8 cellular contexts compared by ENCODE assay signal in genomic region chr12:108514468-108514972, GRCh38. TPM values are rescaled to one million over a fixed set of nuclear protein-coding genes. Genes with fewer than 3 reads are reported as not detected.
DNase-seq lines count a peak whose midpoint lies in the region; ATAC-seq, FAIRE-seq and TF ChIP-seq lines count a peak whose summit lies in the region.

No MANE protein-coding gene starts in this region.

- no peak for TF ChIP-seq CTCF in MM.1S (IDR thresholded peaks at IDR 0.05; ENCODE audit: low read length)
- no peak for TF ChIP-seq CTCF in pancreas (IDR thresholded peaks at IDR 0.05)

- WGBS in esophagus, 2 donors = 28 to 29% methylated on average over 19 of the region's 19 CpGs
- 24 to 26% methylated on average over 19 of the region's 19 CpGs for WGBS in pancreas, 2 donors

- H3F3A ChIP-seq in MM.1S (ENCODE audit: insufficient read depth, low read length) = 0 out of 2 replicates have a peak, but pooled peaks cover under 1% of the 10 kb centered on the region

- H3K36me3 ChIP-seq in MM.1S (replicated peaks; ENCODE audit: insufficient read depth, low read length) (no peaks in the 10 kb centered on the region; the same call in 1 of the 2 replicates), esophagus (ENCODE audit: control insufficient read depth in 2 of 2, insufficient read depth in 2 of 2, low read length in 1 of 2) (peaks cover 5 to 13% of the 10 kb centered on the region in 2 donors), pancreas (peaks cover 0 to 15% (median 7%) of the 10 kb centered on the region in 3 donors)

- peak; percentile 7 for ATAC-seq in GM19372 (IDR thresholded peaks at IDR 0.05; ENCODE audit: low read depth, unreplicated experiment)
- ATAC-seq in pancreas = peak in 3 of 4 donors; percentile 1 to 5 (median 2)
- ATAC-seq in GM21786 (IDR thresholded peaks at IDR 0.05; ENCODE audit: unreplicated experiment) = no peak

- H3K4me1 ChIP-seq in MM.1S (ENCODE audit: low read length) (0 out of 2 replicates have a peak, but pooled peaks cover 6% of the 10 kb centered on the region), esophagus (ENCODE audit: control insufficient read depth in 2 of 2, insufficient read depth in 2 of 2, low read length in 1 of 2) (peaks cover 6 to 13% of the 10 kb centered on the region in 2 donors), pancreas (peaks cover 0 to 8% (median 0%) of the 10 kb centered on the region in 3 donors)

- peaks cover 43% of the 10 kb centered on the region for H3K79me2 ChIP-seq in MM.1S (ENCODE audit: low read length)

- H3K9me2 ChIP-seq in MM.1S (replicated peaks; ENCODE audit: insufficient read depth, low read length) = no peaks in the 10 kb centered on the region

- intact Hi-C loops in pancreas (cut with DNase I) = no loop called here

- H3K9ac ChIP-seq in MM.1S (ENCODE audit: low read length) = no peak overlapping the region; the same call in 1 of the 2 replicates

- DNase-seq in MM.1S (peak; percentile 12), pancreas (no peak), NCI-H2081 (lab: John Stamatoyannopoulos, UW) (no peak)
- DNase-seq in stimulated activated CD4-positive, alpha-beta T cell treated with anti-CD3 and anti-CD28 coated beads, Interleukin-2, amount 100 ng/mL, for 24 hours = no peak
- DNase-seq in stimulated activated CD4-positive, alpha-beta T cell treated with anti-CD3 and anti-CD28 coated beads, Interleukin-4, amount 100 ng/mL, for 1 hour = no peak

- H4K20me1 ChIP-seq in MM.1S (ENCODE audit: insufficient read depth, low read length) = no peaks in the 10 kb centered on the region

- peak overlapping the region; percentile 57 for H3K4me3 ChIP-seq in MM.1S (ENCODE audit: low read length)
- peak overlapping the region; percentile 20 to 43 for H3K4me3 ChIP-seq in esophagus (ENCODE audit: low read depth in 1 of 2, low read length in 2 of 2)
- peak overlapping the region; percentile 18 to 98 (median 61) for H3K4me3 ChIP-seq in pancreas

- no peak for FAIRE-seq in pancreas (lab: Jason Lieb, UNC)

- H3K27ac ChIP-seq in MM.1S (ENCODE audit: low read length) (no peak overlapping the region), esophagus (ENCODE audit: low read depth in 2 of 2, low read length in 1 of 2) (no peak overlapping the region), pancreas (no peak overlapping the region)

- H3K9me3 ChIP-seq in MM.1S (replicated peaks; ENCODE audit: insufficient read depth, low read length) (no peaks in the 10 kb centered on the region), esophagus (ENCODE audit: control insufficient read depth in 2 of 2, insufficient read depth in 1 of 2, low read depth in 1 of 2, low read length in 1 of 2) (no peaks in the 10 kb centered on the region), pancreas (no peaks in the 10 kb centered on the region)

- peak overlapping the region; percentile 62; the same call in 1 of the 2 replicates for H3K4me2 ChIP-seq in MM.1S (ENCODE audit: low read depth, low read length)

- H2AFZ ChIP-seq in MM.1S (ENCODE audit: low read length) = peak overlapping the region; percentile 52

- H3K27me3 ChIP-seq in MM.1S (replicated peaks; ENCODE audit: insufficient read depth, low read length) = no peaks in the 10 kb centered on the region
- H3K27me3 ChIP-seq in esophagus (ENCODE audit: control insufficient read depth in 1 of 2, insufficient read depth in 2 of 2, low read length in 2 of 2) = no peaks in the 10 kb centered on the region
- H3K27me3 ChIP-seq in pancreas = no peaks in the 10 kb centered on the region

RNA-seq across cellular contexts. Expression of gene FICD, which starts 0.6 kb away (rescaled TPM):
- polyA plus RNA-seq in esophagus (1 to 10 TPM; 1.1 TPM), pancreas (1 to 10 TPM; 7.5 to 7.8 TPM)
- 10 to 100 TPM in 5 of 6 donors, 1 to 10 TPM in 1; 8.8 to 16.9 (median 11.1) TPM for total RNA-seq in pancreas

RNA-seq across cellular contexts. Expression of gene SART3, which starts 46.5 kb away (rescaled TPM):
- 10 to 100 TPM; 10.8 to 16.0 TPM for polyA plus RNA-seq in esophagus
- 10 to 100 TPM; 13.9 to 23.4 (median 16.7) TPM for total RNA-seq in pancreas
- polyA plus RNA-seq in pancreas = 10 to 100 TPM; 14.9 to 21.7 TPM

RNA-seq across cellular contexts. Expression of gene ISCU, which starts 47.9 kb away (rescaled TPM):
- polyA plus RNA-seq in esophagus = 10 to 100 TPM; 38.7 to 87.2 TPM
- total RNA-seq in pancreas = 10 to 100 TPM; 34.1 to 66.7 (median 41.4) TPM
- polyA plus RNA-seq in pancreas = 100 to 1,000 TPM in 1 of 2 donors, 10 to 100 TPM in 1; 51.8 to 126 TPM

Comparison
In these comparisons a context has a peak if more than half of its experiments do, and no peak if none do; other contexts are left out.
1. RNA of gene FICD, which starts 0.6 kb away (polyA plus RNA-seq): 7.5 to 7.8 TPM in pancreas; 1.1 TPM in esophagus; every median in the first group is over 4 times any median in the second.
2. Peak in every context shown above with its lines, with median percentiles within 50 percentile points of each other: H3K4me3 ChIP-seq.